ENCODE assay signal across 8 cellular contexts in the genomic region with DNA sequence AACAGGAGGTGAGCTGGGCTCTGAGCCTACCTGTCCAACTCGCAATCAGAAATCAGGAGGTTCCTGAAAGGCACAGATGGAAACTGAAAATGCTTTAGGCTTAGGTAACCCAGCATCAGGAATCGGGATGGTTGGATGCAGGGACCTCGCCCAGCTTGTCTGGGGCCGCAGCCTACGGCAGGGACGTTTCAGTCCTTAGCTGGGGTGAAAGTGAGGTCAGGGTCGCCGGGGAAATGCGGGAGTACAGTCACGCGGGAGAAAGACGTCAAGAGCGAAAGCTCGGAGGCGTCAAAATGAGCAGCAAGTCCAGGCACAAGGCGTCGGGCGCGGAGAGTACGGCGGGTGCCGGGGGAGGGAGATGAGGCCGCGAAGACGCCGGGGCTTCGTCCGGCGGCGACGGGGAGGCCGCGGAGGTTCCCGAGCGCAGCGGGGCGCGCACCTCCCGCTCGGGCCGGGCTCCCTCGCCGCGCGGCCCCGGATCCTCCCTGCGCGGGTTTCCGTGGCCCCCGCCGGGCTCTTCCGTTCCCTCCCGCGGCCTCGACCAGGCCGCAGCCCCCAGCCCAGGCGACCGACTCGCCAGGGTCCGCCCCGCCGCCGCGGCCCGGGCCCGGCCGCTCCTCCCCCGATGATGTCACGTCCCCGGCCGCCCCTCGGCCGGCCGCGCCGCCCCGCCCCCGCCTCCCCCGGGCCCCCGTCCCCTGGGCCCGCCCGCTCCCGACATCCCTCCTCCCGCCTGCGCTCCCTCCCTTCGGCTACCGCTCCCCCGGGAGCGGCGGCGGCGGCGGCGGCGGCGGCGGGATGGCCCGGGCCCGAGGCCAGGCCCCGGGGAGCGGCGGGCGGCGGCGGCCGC. TPM values are rescaled to one million over a fixed set of nuclear protein-coding genes. Genes with fewer than 3 reads are reported as not detected.
A peak's percentile ranks its signal among the peaks of the same experiment; 100 is the strongest.
DNase-seq lines count a peak whose midpoint lies in the region; ATAC-seq and TF ChIP-seq lines count a peak whose summit lies in the region.

A gene with protein sequence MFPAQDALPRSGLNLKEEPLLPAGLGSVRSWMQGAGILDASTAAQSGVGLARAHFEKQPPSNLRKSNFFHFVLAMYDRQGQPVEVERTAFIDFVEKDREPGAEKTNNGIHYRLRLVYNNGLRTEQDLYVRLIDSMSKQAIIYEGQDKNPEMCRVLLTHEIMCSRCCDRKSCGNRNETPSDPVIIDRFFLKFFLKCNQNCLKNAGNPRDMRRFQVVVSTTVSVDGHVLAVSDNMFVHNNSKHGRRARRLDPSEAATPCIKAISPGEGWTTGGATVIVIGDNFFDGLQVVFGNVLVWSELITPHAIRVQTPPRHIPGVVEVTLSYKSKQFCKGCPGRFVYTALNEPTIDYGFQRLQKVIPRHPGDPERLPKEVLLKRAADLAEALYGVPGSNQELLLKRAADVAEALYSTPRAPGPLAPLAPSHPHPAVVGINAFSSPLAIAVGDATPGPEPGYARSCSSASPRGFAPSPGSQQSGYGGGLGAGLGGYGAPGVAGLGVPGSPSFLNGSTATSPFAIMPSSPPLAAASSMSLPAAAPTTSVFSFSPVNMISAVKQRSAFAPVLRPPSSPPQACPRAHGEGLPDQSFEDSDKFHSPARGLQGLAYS (plus strand): TSS at position 745 of the 850 bp plus-strand sequence. CDS start 866 bp downstream, outside the sequence.

- peaks cover 6% of the 10 kb centered on the region; the same call in 1 of the 2 replicates for H3K4me1 ChIP-seq in DOHH2 (ENCODE audit: control insufficient read depth, low read length)
- no peaks in the 10 kb centered on the region; the same call in 1 of the 2 replicates for H3K4me1 ChIP-seq in MM.1S (ENCODE audit: low read length)

- H3K9me2 ChIP-seq in DOHH2 (replicated peaks; ENCODE audit: control insufficient read depth, low read length), result no peaks in the 10 kb centered on the region
- H3K9me2 ChIP-seq in MM.1S (replicated peaks; ENCODE audit: insufficient read depth, low read length), result no peaks in the 10 kb centered on the region

- 0 out of 2 replicates have a peak within 1 kb of the TSS, but pooled peaks have one; percentile 22 for H3K4me3 ChIP-seq in DOHH2 (ENCODE audit: low read length)
- peak within 1 kb of the TSS; percentile 29; the same call in 1 of the 2 replicates for H3K4me3 ChIP-seq in MM.1S (ENCODE audit: low read length)
- H3K4me3 ChIP-seq in fibroblast of the aortic adventitia (ENCODE audit: low read depth, low read length), result peak within 1 kb of the TSS; percentile 47

- H3K9ac ChIP-seq in MM.1S (ENCODE audit: low read length), result no peak within 1 kb of the TSS

- H3K36me3 ChIP-seq in DOHH2 (ENCODE audit: control insufficient read depth, low read length), result no peaks in the 10 kb centered on the region
- no peaks in the 10 kb centered on the region for H3K36me3 ChIP-seq in MM.1S (replicated peaks; ENCODE audit: insufficient read depth, low read length)

- H3K27me3 Mint-ChIP-seq in activated T-helper 17 cell treated with anti-CD3 and anti-CD28 coated beads, Interleukin-2, amount 50 U/mL, for 72 hours, result peaks cover 35% of the 10 kb centered on the region
- peaks cover 18 to 22% of the 10 kb centered on the region in 2 donors for H3K27me3 Mint-ChIP-seq in natural killer cell treated with Interleukin-12 subunit alpha and Interleukin-12 subunit beta and Interleukin-15 and Interleukin-18, amount 100 ng/mL, for 72 hours

- peaks cover 4% of the 10 kb centered on the region for H3K9me3 Mint-ChIP-seq in activated T-helper 17 cell treated with anti-CD3 and anti-CD28 coated beads, Interleukin-2, amount 50 U/mL, for 72 hours
- H3K9me3 Mint-ChIP-seq in natural killer cell treated with Interleukin-12 subunit alpha and Interleukin-12 subunit beta and Interleukin-15 and Interleukin-18, amount 100 ng/mL, for 72 hours, result no peaks in the 10 kb centered on the region

- H4K20me1 ChIP-seq in DOHH2 (ENCODE audit: control insufficient read depth, insufficient read depth, low read depth, low read length), result no peaks in the 10 kb centered on the region
- H4K20me1 ChIP-seq in MM.1S (ENCODE audit: insufficient read depth, low read length), result no peaks in the 10 kb centered on the region

- peak; percentile 15 for ATAC-seq in activated T-helper 17 cell treated with anti-CD3 and anti-CD28 coated beads, Interleukin-2, amount 50 U/mL, for 72 hours (replicated peaks)
- ATAC-seq in natural killer cell treated with Interleukin-12 subunit alpha and Interleukin-12 subunit beta and Interleukin-15 and Interleukin-18, amount 100 ng/mL, for 72 hours, result peak; percentile 49 to 61
- no peak for ATAC-seq in HG03565 (IDR thresholded peaks at IDR 0.05; ENCODE audit: unreplicated experiment)
- no peak for ATAC-seq in HG03025 (IDR thresholded peaks at IDR 0.05; ENCODE audit: low FRiP score, unreplicated experiment)

- TF ChIP-seq CTCF in DOHH2 (IDR thresholded peaks at IDR 0.05; ENCODE audit: low read depth, low read length, poor library complexity, severe bottlenecking), result no peak
- no peak for TF ChIP-seq CTCF in MM.1S (IDR thresholded peaks at IDR 0.05; ENCODE audit: low read length)
- no peak for TF ChIP-seq CTCF in fibroblast of the aortic adventitia (IDR thresholded peaks at IDR 0.05; ENCODE audit: insufficient read depth, low read length)

- no peak within 1 kb of the TSS for H3K27ac ChIP-seq in DOHH2 (ENCODE audit: low read depth, low read length)
- no peak within 1 kb of the TSS for H3K27ac ChIP-seq in MM.1S (ENCODE audit: low read length)

- peaks cover 9% of the 10 kb centered on the region for H3K4me1 Mint-ChIP-seq in activated T-helper 17 cell treated with anti-CD3 and anti-CD28 coated beads, Interleukin-2, amount 50 U/mL, for 72 hours
- H3K4me1 Mint-ChIP-seq in natural killer cell treated with Interleukin-12 subunit alpha and Interleukin-12 subunit beta and Interleukin-15 and Interleukin-18, amount 100 ng/mL, for 72 hours (ENCODE audit: low read depth in 2 of 2), result peaks cover 39 to 42% of the 10 kb centered on the region in 2 donors

- peaks cover 7% of the 10 kb centered on the region for H3K36me3 Mint-ChIP-seq in activated T-helper 17 cell treated with anti-CD3 and anti-CD28 coated beads, Interleukin-2, amount 50 U/mL, for 72 hours (ENCODE audit: low read depth)
- no peaks in the 10 kb centered on the region for H3K36me3 Mint-ChIP-seq in natural killer cell treated with Interleukin-12 subunit alpha and Interleukin-12 subunit beta and Interleukin-15 and Interleukin-18, amount 100 ng/mL, for 72 hours

- no peak within 1 kb of the TSS for H2AFZ ChIP-seq in MM.1S (ENCODE audit: low read length)

- peak within 1 kb of the TSS; percentile 87 for H3K4me3 Mint-ChIP-seq in activated T-helper 17 cell treated with anti-CD3 and anti-CD28 coated beads, Interleukin-2, amount 50 U/mL, for 72 hours
- H3K4me3 Mint-ChIP-seq in natural killer cell treated with Interleukin-12 subunit alpha and Interleukin-12 subunit beta and Interleukin-15 and Interleukin-18, amount 100 ng/mL, for 72 hours, result peak within 1 kb of the TSS; percentile 93

- H3K79me2 ChIP-seq in DOHH2 (ENCODE audit: control insufficient read depth, low read length) (no peaks in the 10 kb centered on the region), MM.1S (ENCODE audit: low read length) (no peaks in the 10 kb centered on the region)

- H3K27ac Mint-ChIP-seq in activated T-helper 17 cell treated with anti-CD3 and anti-CD28 coated beads, Interleukin-2, amount 50 U/mL, for 72 hours, result peak within 1 kb of the TSS; percentile 90
- peak within 1 kb of the TSS; percentile 51 to 76 for H3K27ac Mint-ChIP-seq in natural killer cell treated with Interleukin-12 subunit alpha and Interleukin-12 subunit beta and Interleukin-15 and Interleukin-18, amount 100 ng/mL, for 72 hours

- H3K27me3 ChIP-seq in DOHH2 (ENCODE audit: control insufficient read depth, low read length), result peaks cover 56% of the 10 kb centered on the region
- peaks cover 10% of the 10 kb centered on the region for H3K27me3 ChIP-seq in MM.1S (replicated peaks; ENCODE audit: insufficient read depth, low read length)

- peak within 1 kb of the TSS; percentile 27; the same call in 1 of the 2 replicates for H3K4me2 ChIP-seq in DOHH2 (ENCODE audit: low read length)
- H3K4me2 ChIP-seq in MM.1S (ENCODE audit: low read depth, low read length), result peak within 1 kb of the TSS; percentile 41

- H3F3A ChIP-seq in DOHH2 (ENCODE audit: control insufficient read depth, insufficient read depth) (no peaks in the 10 kb centered on the region), MM.1S (ENCODE audit: insufficient read depth, low read length) (peaks cover 7% of the 10 kb centered on the region; the same call in 1 of the 2 replicates)

- H3K9me3 ChIP-seq in DOHH2 (ENCODE audit: control insufficient read depth, insufficient read depth, low read length), result no peaks in the 10 kb centered on the region
- H3K9me3 ChIP-seq in MM.1S (replicated peaks; ENCODE audit: insufficient read depth, low read length), result no peaks in the 10 kb centered on the region

- DNase-seq in MM.1S, result peak; percentile 17
- DNase-seq in fibroblast of the aortic adventitia (ENCODE audit: low read depth), result peak; percentile 6
- peak; percentile 65 for DNase-seq in natural killer cell treated with Interleukin-12 subunit alpha and Interleukin-12 subunit beta and Interleukin-15 and Interleukin-18, amount 100 ng/mL, for 72 hours (ENCODE audit: low spot score)
- DNase-seq in cortex of kidney (lab: John Stamatoyannopoulos, UW), result no peak

RNA-seq across cellular contexts. Expression of the gene that starts here (rescaled TPM):
- total RNA-seq in activated T-helper 17 cell treated with anti-CD3 and anti-CD28 coated beads, Interleukin-2, amount 50 U/mL, for 72 hours, result 1 to 10 TPM; 3.6 to 4.9 TPM
- total RNA-seq in fibroblast of the aortic adventitia (ENCODE audit: low replicate concordance), result 0.09 and 2.6 TPM in 2 replicates
- 10 to 100 TPM; 14.8 to 31.4 TPM for total RNA-seq in natural killer cell treated with Interleukin-12 subunit alpha and Interleukin-12 subunit beta and Interleukin-15 and Interleukin-18, amount 100 ng/mL, for 72 hours

Comparison
In these comparisons a context has a peak if more than half of its experiments do, and no peak if none do; other contexts are left out.
1. ATAC-seq: peak in activated T-helper 17 cell treated with anti-CD3 and anti-CD28 coated beads, Interleukin-2, amount 50 U/mL, for 72 hours (single experiment) and natural killer cell treated with Interleukin-12 subunit alpha and Interleukin-12 subunit beta and Interleukin-15 and Interleukin-18, amount 100 ng/mL, for 72 hours (2 of 2); none in HG03565 (single experiment) and HG03025 (single experiment).
2. Peak in every context shown above with its lines, with median percentiles within 50 percentile points of each other: H3K4me3 ChIP-seq.